2 cellular contexts compared by ENCODE assay signal in genomic region chr10:102134416-102134815, GRCh38.
TF ChIP-seq lines count a peak whose summit lies in the region.

No MANE protein-coding gene starts in this region.

TF ChIP-seq in SK-N-SH, 30 proteins besides CTCF, POLR2A, EP300 and RAD21 (continued from another document):
- TF ChIP-seq, protein P1, sequence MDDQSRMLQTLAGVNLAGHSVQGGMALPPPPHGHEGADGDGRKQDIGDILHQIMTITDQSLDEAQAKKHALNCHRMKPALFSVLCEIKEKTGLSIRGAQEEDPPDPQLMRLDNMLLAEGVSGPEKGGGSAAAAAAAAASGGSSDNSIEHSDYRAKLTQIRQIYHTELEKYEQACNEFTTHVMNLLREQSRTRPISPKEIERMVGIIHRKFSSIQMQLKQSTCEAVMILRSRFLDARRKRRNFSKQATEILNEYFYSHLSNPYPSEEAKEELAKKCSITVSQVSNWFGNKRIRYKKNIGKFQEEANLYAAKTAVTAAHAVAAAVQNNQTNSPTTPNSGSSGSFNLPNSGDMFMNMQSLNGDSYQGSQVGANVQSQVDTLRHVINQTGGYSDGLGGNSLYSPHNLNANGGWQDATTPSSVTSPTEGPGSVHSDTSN (IDR thresholded peaks at IDR 0.05), result no peak
- TF ChIP-seq TAF1 (IDR thresholded peaks at IDR 0.05; ENCODE audit: borderline replicate concordance, low read depth, low read length), result no peak
- TF ChIP-seq, protein P2, sequence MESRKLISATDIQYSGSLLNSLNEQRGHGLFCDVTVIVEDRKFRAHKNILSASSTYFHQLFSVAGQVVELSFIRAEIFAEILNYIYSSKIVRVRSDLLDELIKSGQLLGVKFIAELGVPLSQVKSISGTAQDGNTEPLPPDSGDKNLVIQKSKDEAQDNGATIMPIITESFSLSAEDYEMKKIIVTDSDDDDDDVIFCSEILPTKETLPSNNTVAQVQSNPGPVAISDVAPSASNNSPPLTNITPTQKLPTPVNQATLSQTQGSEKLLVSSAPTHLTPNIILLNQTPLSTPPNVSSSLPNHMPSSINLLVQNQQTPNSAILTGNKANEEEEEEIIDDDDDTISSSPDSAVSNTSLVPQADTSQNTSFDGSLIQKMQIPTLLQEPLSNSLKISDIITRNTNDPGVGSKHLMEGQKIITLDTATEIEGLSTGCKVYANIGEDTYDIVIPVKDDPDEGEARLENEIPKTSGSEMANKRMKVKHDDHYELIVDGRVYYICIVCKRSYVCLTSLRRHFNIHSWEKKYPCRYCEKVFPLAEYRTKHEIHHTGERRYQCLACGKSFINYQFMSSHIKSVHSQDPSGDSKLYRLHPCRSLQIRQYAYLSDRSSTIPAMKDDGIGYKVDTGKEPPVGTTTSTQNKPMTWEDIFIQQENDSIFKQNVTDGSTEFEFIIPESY (IDR thresholded peaks at IDR 0.05; ENCODE audit: borderline replicate concordance, low read depth), result no peak
- TF ChIP-seq USF2 (IDR thresholded peaks at IDR 0.05; ENCODE audit: borderline replicate concordance, low read depth, low read length), result no peak
- TF ChIP-seq, protein P3, sequence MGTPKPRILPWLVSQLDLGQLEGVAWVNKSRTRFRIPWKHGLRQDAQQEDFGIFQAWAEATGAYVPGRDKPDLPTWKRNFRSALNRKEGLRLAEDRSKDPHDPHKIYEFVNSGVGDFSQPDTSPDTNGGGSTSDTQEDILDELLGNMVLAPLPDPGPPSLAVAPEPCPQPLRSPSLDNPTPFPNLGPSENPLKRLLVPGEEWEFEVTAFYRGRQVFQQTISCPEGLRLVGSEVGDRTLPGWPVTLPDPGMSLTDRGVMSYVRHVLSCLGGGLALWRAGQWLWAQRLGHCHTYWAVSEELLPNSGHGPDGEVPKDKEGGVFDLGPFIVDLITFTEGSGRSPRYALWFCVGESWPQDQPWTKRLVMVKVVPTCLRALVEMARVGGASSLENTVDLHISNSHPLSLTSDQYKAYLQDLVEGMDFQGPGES (IDR thresholded peaks at IDR 0.05; ENCODE audit: low read depth, low read length), result no peak
- no peak for TF ChIP-seq REST (IDR thresholded peaks at IDR 0.05; ENCODE audit: low read depth, low read length)
- TF ChIP-seq TCF12 (IDR thresholded peaks at IDR 0.05), result no peak
- TF ChIP-seq JUND (IDR thresholded peaks at IDR 0.05), result no peak
- no peak for TF ChIP-seq EZH2phosphoT487 (IDR thresholded peaks at IDR 0.05; ENCODE audit: borderline replicate concordance, low read depth)
- TF ChIP-seq FOSL2 (IDR thresholded peaks at IDR 0.05; ENCODE audit: borderline replicate concordance, low read depth), result no peak

TF ChIP-seq in SK-N-SH treated with all-trans-retinoic acid at 6 μM for 48 hours, 23 proteins besides CTCF, POLR2A, EP300 and RAD21 (continued from another document):
- TF ChIP-seq, protein P4, sequence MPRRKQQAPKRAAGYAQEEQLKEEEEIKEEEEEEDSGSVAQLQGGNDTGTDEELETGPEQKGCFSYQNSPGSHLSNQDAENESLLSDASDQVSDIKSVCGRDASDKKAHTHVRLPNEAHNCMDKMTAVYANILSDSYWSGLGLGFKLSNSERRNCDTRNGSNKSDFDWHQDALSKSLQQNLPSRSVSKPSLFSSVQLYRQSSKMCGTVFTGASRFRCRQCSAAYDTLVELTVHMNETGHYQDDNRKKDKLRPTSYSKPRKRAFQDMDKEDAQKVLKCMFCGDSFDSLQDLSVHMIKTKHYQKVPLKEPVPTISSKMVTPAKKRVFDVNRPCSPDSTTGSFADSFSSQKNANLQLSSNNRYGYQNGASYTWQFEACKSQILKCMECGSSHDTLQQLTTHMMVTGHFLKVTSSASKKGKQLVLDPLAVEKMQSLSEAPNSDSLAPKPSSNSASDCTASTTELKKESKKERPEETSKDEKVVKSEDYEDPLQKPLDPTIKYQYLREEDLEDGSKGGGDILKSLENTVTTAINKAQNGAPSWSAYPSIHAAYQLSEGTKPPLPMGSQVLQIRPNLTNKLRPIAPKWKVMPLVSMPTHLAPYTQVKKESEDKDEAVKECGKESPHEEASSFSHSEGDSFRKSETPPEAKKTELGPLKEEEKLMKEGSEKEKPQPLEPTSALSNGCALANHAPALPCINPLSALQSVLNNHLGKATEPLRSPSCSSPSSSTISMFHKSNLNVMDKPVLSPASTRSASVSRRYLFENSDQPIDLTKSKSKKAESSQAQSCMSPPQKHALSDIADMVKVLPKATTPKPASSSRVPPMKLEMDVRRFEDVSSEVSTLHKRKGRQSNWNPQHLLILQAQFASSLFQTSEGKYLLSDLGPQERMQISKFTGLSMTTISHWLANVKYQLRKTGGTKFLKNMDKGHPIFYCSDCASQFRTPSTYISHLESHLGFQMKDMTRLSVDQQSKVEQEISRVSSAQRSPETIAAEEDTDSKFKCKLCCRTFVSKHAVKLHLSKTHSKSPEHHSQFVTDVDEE (CRISPR knock-in tag; IDR thresholded peaks at IDR 0.05), result no peak
- TF ChIP-seq ZNF70 (CRISPR knock-in tag; IDR thresholded peaks at IDR 0.05), result no peak
- no peak for TF ChIP-seq PPARA (CRISPR knock-in tag; IDR thresholded peaks at IDR 0.05; ENCODE audit: borderline replicate concordance)
- TF ChIP-seq CSRNP3 (CRISPR knock-in tag; IDR thresholded peaks at IDR 0.05), result no peak
- TF ChIP-seq ZNF565 (CRISPR knock-in tag; conservative IDR thresholded peaks at IDR 0.05; ENCODE audit: low read depth), result no peak
- TF ChIP-seq ZC3H10 (CRISPR knock-in tag; IDR thresholded peaks at IDR 0.05), result no peak
- TF ChIP-seq CSDC2 (CRISPR knock-in tag; IDR thresholded peaks at IDR 0.05), result no peak
- no peak for TF ChIP-seq ZFP3 (CRISPR knock-in tag; IDR thresholded peaks at IDR 0.05)
- TF ChIP-seq ZFP30 (CRISPR knock-in tag; IDR thresholded peaks at IDR 0.05), result no peak
- TF ChIP-seq, protein P5, sequence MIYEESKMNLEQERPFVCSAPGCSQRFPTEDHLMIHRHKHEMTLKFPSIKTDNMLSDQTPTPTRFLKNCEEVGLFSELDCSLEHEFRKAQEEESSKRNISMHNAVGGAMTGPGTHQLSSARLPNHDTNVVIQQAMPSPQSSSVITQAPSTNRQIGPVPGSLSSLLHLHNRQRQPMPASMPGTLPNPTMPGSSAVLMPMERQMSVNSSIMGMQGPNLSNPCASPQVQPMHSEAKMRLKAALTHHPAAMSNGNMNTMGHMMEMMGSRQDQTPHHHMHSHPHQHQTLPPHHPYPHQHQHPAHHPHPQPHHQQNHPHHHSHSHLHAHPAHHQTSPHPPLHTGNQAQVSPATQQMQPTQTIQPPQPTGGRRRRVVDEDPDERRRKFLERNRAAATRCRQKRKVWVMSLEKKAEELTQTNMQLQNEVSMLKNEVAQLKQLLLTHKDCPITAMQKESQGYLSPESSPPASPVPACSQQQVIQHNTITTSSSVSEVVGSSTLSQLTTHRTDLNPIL (CRISPR knock-in tag; IDR thresholded peaks at IDR 0.05; ENCODE audit: low read depth), result no peak
- TF ChIP-seq, protein P6, sequence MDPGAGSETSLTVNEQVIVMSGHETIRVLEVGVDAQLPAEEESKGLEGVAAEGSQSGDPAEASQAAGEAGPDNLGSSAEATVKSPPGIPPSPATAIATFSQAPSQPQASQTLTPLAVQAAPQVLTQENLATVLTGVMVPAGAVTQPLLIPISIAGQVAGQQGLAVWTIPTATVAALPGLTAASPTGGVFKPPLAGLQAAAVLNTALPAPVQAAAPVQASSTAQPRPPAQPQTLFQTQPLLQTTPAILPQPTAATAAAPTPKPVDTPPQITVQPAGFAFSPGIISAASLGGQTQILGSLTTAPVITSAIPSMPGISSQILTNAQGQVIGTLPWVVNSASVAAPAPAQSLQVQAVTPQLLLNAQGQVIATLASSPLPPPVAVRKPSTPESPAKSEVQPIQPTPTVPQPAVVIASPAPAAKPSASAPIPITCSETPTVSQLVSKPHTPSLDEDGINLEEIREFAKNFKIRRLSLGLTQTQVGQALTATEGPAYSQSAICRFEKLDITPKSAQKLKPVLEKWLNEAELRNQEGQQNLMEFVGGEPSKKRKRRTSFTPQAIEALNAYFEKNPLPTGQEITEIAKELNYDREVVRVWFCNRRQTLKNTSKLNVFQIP (CRISPR knock-in tag; IDR thresholded peaks at IDR 0.05; ENCODE audit: borderline replicate concordance, low read depth), result no peak
- no peak for TF ChIP-seq TOX (CRISPR knock-in tag; IDR thresholded peaks at IDR 0.05; ENCODE audit: borderline replicate concordance)
